8 cellular contexts compared by ENCODE assay signal in genomic region chr10:27743736-27744477, GRCh38. TPM values are rescaled to one million over a fixed set of nuclear protein-coding genes. Genes with fewer than 3 reads are reported as not detected.
A peak's percentile ranks its signal among the peaks of the same experiment; 100 is the strongest.
DNase-seq lines count a peak whose midpoint lies in the region; ATAC-seq, FAIRE-seq and TF ChIP-seq lines count a peak whose summit lies in the region.

No MANE protein-coding gene starts in this region.

- H3K4me3 ChIP-seq in A549: peak overlapping the region; percentile 64
- peak overlapping the region; percentile 89 for H3K4me3 ChIP-seq in coronary artery
- peak overlapping the region; percentile 14 for H3K4me3 ChIP-seq in mesodermal cell (ENCODE audit: extremely low read depth, insufficient read depth, low read length, poor library complexity, severe bottlenecking)

- no peaks in the 10 kb centered on the region for H3K36me3 ChIP-seq in mesodermal cell (ENCODE audit: control insufficient read depth, insufficient read depth, low read length)

- H3K9me3 Mint-ChIP-seq in IgD-negative memory B cell: no peaks in the 10 kb centered on the region

- H3K27ac Mint-ChIP-seq in IgD-negative memory B cell: peak overlapping the region in 1 of 3 donors; percentile 43

- TF ChIP-seq CTCF in A549 (IDR thresholded peaks at IDR 0.05) (no peak), coronary artery (IDR thresholded peaks at IDR 0.05) (no peak)

- FAIRE-seq in A549 (lab: Jason Lieb, UNC): no peak

- no peak for TF ChIP-seq POLR2A in A549 (IDR thresholded peaks at IDR 0.05; ENCODE audit: low read length)

- 7% methylated on average over 32 of the region's 43 CpGs for WGBS in A549 (ENCODE audit: missing lambda C conversion rate)
- WGBS in mesodermal cell (ENCODE audit: insufficient coverage in 2 of 2), 2 experiments: 0 to 1% methylated on average over 22 to 31 of the region's 43 CpGs

- H3K4me2 ChIP-seq in A549: peak overlapping the region; percentile 93

- H3K9me3 ChIP-seq in A549 (no peaks in the 10 kb centered on the region), mesodermal cell (ENCODE audit: control insufficient read depth, low read length) (no peaks in the 10 kb centered on the region)

- CTCF ChIA-PET in A549 (lab: Yijun Ruan, JAX): interaction anchor here (0.9 to 2.4 kb wide), 3 partner anchors 143 to 498 kb away, joined by 3 to 8 read pairs (median 3); no protein-coding TSS in a partner anchor

- peaks cover 53% of the 10 kb centered on the region for H3K27me3 Mint-ChIP-seq in IgD-negative memory B cell

- TF ChIP-seq EP300 in A549 (IDR thresholded peaks at IDR 0.05): no peak

- TF ChIP-seq RAD21 in A549 (conservative IDR thresholded peaks at IDR 0.05 in 1 of 2, IDR thresholded peaks at IDR 0.05 in 1 of 2): no peak

- peaks cover 6 to 16% (median 12%) of the 10 kb centered on the region in 3 donors for H3K4me1 Mint-ChIP-seq in IgD-negative memory B cell

- H3K4me1 ChIP-seq in A549 (peaks cover 33% of the 10 kb centered on the region), mesodermal cell (ENCODE audit: control insufficient read depth, insufficient read depth, low read length, poor library complexity, severe bottlenecking) (peaks cover 23% of the 10 kb centered on the region)

- ATAC-seq in A549 (peak in 1 of 2 experiments; percentile 40; a peak in 4 of 6 replicates), GM18498 (IDR thresholded peaks at IDR 0.05; ENCODE audit: unreplicated experiment) (no peak), GM19467 (IDR thresholded peaks at IDR 0.05; ENCODE audit: unreplicated experiment) (no peak)

- no peaks in the 10 kb centered on the region for H3K36me3 Mint-ChIP-seq in IgD-negative memory B cell

- no peak overlapping the region for H3K27ac ChIP-seq in A549
- H3K27ac ChIP-seq in coronary artery: peak overlapping the region; percentile 92 to 94
- H3K27ac ChIP-seq in mesodermal cell (ENCODE audit: low read depth, low read length, severe bottlenecking): no peak overlapping the region

- DNase-seq in A549 (ENCODE audit: low read depth in 1 of 2, low spot score in 1 of 2) (peak in 1 of 2 experiments; percentile 11), coronary artery (ENCODE audit: low spot score) (no peak), pons (ENCODE audit: low spot score) (no peak), epidermal melanocyte (ENCODE audit: insufficient read length, low spot score) (no peak)

- POLR2A ChIA-PET in A549 (lab: Yijun Ruan, JAX): no interaction called here

- peak overlapping the region; percentile 80 to 91 (median 86) for H3K4me3 Mint-ChIP-seq in IgD-negative memory B cell

TF ChIP-seq in A549, 52 proteins besides CTCF, POLR2A, EP300 and RAD21:
- TF ChIP-seq ATOH8 (CRISPR knock-in tag; IDR thresholded peaks at IDR 0.05; ENCODE audit: low read depth) (no peak), JUNB (IDR thresholded peaks at IDR 0.05) (no peak), PHF8 (IDR thresholded peaks at IDR 0.05; ENCODE audit: borderline replicate concordance, low read depth) (no peak), MAZ (IDR thresholded peaks at IDR 0.05; ENCODE audit: borderline replicate concordance, low read depth, low read length) (no peak)
TF ChIP-seq in A549: peak in this region for 0.

RNA-seq across cellular contexts. Expression of gene MKX, which starts 1.7 kb away (rescaled TPM):
- polyA plus RNA-seq in A549 (2011; rRNA removed) (0.03 TPM in 1 of 2 replicates, not detected in the other), A549 (2017; fragmentation: RNase III; extraction: RNeasy Plus Mini Kit Qiagen cat#74134 plus additional on column Dnase treatment) (not detected in 3 replicates), IgD-negative memory B cell (not detected)
- 0.03 TPM in 1 of 2 replicates, not detected in the other for polyA plus RNA-seq in A549 (2012; cell fraction: cytosol; rRNA removed)
- polyA plus RNA-seq in A549 (2012; cell fraction: nucleus; rRNA removed): not detected in 2 replicates
- 0.24 TPM in 1 of 2 replicates, not detected in the other for polyA minus RNA-seq in A549 (2011; rRNA and poly(A)+ RNA removed)
- polyA plus RNA-seq in mesodermal cell (2013, experiment 1 of 2): not detected
- polyA plus RNA-seq in mesodermal cell (2013, experiment 2 of 2): 0.15 TPM

Comparison
In these comparisons a context has a peak if more than half of its experiments do, and no peak if none do; other contexts are left out.
1. H3K27ac ChIP-seq: peak in coronary artery (2 of 2); none in A549 (0 of 2) and mesodermal cell (single experiment).
2. H3K4me3 ChIP-seq: peak in every context shown above with its lines; median percentile 89 in coronary artery; 64 in A549; 14 in mesodermal cell.